23 cellular contexts compared by ENCODE assay signal in the genomic region with DNA sequence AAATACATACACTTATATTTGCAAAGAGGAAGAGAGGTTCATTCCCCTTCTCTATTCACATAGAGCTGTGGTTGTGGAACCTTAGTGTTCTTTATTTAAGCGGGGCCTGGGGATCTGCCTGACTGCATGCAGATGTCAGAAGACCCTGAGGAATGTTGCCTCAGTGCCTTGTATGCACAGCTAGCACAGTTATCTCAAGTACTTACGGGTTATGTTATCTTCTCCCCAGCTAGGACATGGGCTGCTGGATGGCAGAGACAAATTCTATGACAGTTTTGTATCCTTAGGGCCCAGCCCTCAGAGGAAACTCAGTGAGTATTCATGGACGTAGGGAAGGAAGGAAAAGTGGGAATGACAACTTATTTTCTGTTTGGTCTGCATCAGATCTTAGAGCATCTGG. TPM values are rescaled to one million over a fixed set of nuclear protein-coding genes. Genes with fewer than 3 reads are reported as not detected.
DNase-seq lines count a peak whose midpoint lies in the region; ATAC-seq, FAIRE-seq and TF ChIP-seq lines count a peak whose summit lies in the region.
"Had no signal": no experiment of that assay in that cellular context is flagged by ENCODE, and none has a peak within 500 bp of the region (broad histone marks: within the 10 kb centered on the region; RNA-seq: fewer than 3 reads in every experiment).

No MANE protein-coding gene starts in this region.

- no peak overlapping the region for H3K4me3 Mint-ChIP-seq in type B pancreatic cell
- H3K4me3 Mint-ChIP-seq: CD14-positive monocyte had no signal

- 55% methylated on average over 3 of the region's 3 CpGs for WGBS in right cardiac atrium

- no peaks in the 10 kb centered on the region for H3K79me2 ChIP-seq in endothelial cell of umbilical vein (ENCODE audit: control insufficient read depth, insufficient read depth, low read length)

- peak overlapping the region; percentile 55 for H2AFZ ChIP-seq in endothelial cell of umbilical vein (ENCODE audit: low read depth, low read length)

- H3K36me3 ChIP-seq in endothelial cell of umbilical vein (ENCODE audit: control insufficient read depth in 2 of 2, extremely low read depth in 1 of 2, insufficient read depth in 2 of 2, low read length in 2 of 2) = no peaks in the 10 kb centered on the region
- H3K36me3 ChIP-seq: SJSA1 had no signal

- POLR2A ChIA-PET in endothelial cell of umbilical vein (lab: Charles Lee) = no interaction called here

- no peak overlapping the region for H3K9ac ChIP-seq in endothelial cell of umbilical vein (replicated peaks; ENCODE audit: extremely low read depth, insufficient read depth, low read length)

- BruUV-seq in endothelial cell of umbilical vein (replicated peaks; lab: Mats Ljungman, UMichigan) = no TSS peak

- peak; percentile 76 for ATAC-seq in Right ventricle myocardium superior (ENCODE audit: poor library complexity)
- ATAC-seq in right cardiac atrium = peak; percentile 69 to 82
- ATAC-seq: HepG2 had no signal

- H3K27ac Mint-ChIP-seq in type B pancreatic cell = peak overlapping the region; percentile 70
- H3K27ac Mint-ChIP-seq: CD14-positive monocyte had no signal

- TF ChIP-seq CTCF in endothelial cell of umbilical vein (IDR thresholded peaks at IDR 0.05; ENCODE audit: extremely low read depth in 1 of 2, insufficient read depth in 1 of 2, low read depth in 1 of 2, low read length in 2 of 2) = no peak
- TF ChIP-seq CTCF in type B pancreatic cell (conservative IDR thresholded peaks at IDR 0.05) = no peak

- no peak overlapping the region for H3K4me2 ChIP-seq in endothelial cell of umbilical vein (ENCODE audit: insufficient read depth, low read length)

- H3K27me3 Mint-ChIP-seq in type B pancreatic cell = no peaks in the 10 kb centered on the region

- no peaks in the 10 kb centered on the region for H3K9me1 ChIP-seq in endothelial cell of umbilical vein (replicated peaks; ENCODE audit: control insufficient read depth, extremely low read depth, insufficient read depth, low read length)

- no peak overlapping the region for H3K27ac ChIP-seq in endothelial cell of umbilical vein (ENCODE audit: insufficient read depth, low read depth, low read length)
- peak overlapping the region; percentile 53 for H3K27ac ChIP-seq in right cardiac atrium (ENCODE audit: low read length)
- H3K27ac ChIP-seq: RWPE1, SJSA1 had no signal

- H3K4me1 ChIP-seq in endothelial cell of umbilical vein (ENCODE audit: control insufficient read depth, extremely low read depth, insufficient read depth, low read length) (peaks cover 34% of the 10 kb centered on the region), right cardiac atrium (ENCODE audit: control insufficient read depth, insufficient read depth, low read length) (no peaks in the 10 kb centered on the region)

- CTCF ChIA-PET in endothelial cell of umbilical vein (lab: Charles Lee) = interaction anchor here (1.5 kb wide), 1 partner anchor 9 kb away, joined by 3 read pairs; no protein-coding TSS in a partner anchor

- DNase-seq in Right ventricle myocardium superior = no peak
- DNase-seq in cardiac septum (ENCODE audit: low spot score) = no peak
- no peak for DNase-seq in endothelial cell of umbilical vein (ENCODE audit: low read depth, low spot score)
- DNase-seq in right cardiac atrium = no peak
- DNase-seq in type B pancreatic cell (ENCODE audit: extremely low spot score, unreplicated experiment) = no peak
- DNase-seq in NCI-H748 (lab: John Stamatoyannopoulos, UW; ENCODE audit: unreplicated experiment) = no peak
- DNase-seq in hepatic stellate cell (ENCODE audit: low spot score) = no peak
- no peak for DNase-seq in LoVo (ENCODE audit: low spot score)
- DNase-seq: COR-L47; GF-D8; GOT3; Kasumi-1; NCI-H187; NCI-H345; NCI-H526; NK-92 treated with Interleukin-12 subunit alpha and Interleukin-12 subunit beta, amount 100 ng/mL, for 24 hours had no signal

- H3K9me3 ChIP-seq in endothelial cell of umbilical vein (replicated peaks; ENCODE audit: control insufficient read depth, insufficient read depth, low read length) (no peaks in the 10 kb centered on the region), right cardiac atrium (ENCODE audit: control insufficient read depth, low read length) (no peaks in the 10 kb centered on the region)
- H3K9me3 ChIP-seq: SJSA1 had no signal

- no peaks in the 10 kb centered on the region for H4K20me1 ChIP-seq in endothelial cell of umbilical vein (replicated peaks; ENCODE audit: control insufficient read depth, extremely low read depth, insufficient read depth, low read length)

- H3K9me3 Mint-ChIP-seq in type B pancreatic cell = no peaks in the 10 kb centered on the region

- FAIRE-seq in endothelial cell of umbilical vein (lab: Jason Lieb, UNC) = no peak
- FAIRE-seq: A204.1, GM12891, GM18507, HepG2 had no signal

- intact Hi-C loops in Right ventricle myocardium superior (cut with DNase I) = no loop called here
- intact Hi-C loops in cardiac septum (cut with DNase I) = no loop called here
- intact Hi-C loops in endothelial cell of umbilical vein (cut with micrococcal nuclease) = no loop called here
- intact Hi-C loops in right cardiac atrium (cut with DNase I) = no loop called here

- H3K27me3 ChIP-seq in endothelial cell of umbilical vein (ENCODE audit: control insufficient read depth in 2 of 2, insufficient read depth in 2 of 2, low read length in 2 of 2) = no peaks in the 10 kb centered on the region
- H3K27me3 ChIP-seq in right cardiac atrium (ENCODE audit: control insufficient read depth, insufficient read depth) = no peaks in the 10 kb centered on the region
- H3K27me3 ChIP-seq: SJSA1 had no signal

- dilution Hi-C loops in endothelial cell of umbilical vein (cut with MboI; ENCODE audit: extremely low pct_ligation_motif_present, low sequenced_read_pairs) = no loop called here

- H3K36me3 Mint-ChIP-seq in type B pancreatic cell = no peaks in the 10 kb centered on the region

- H3K4me3 ChIP-seq in endothelial cell of umbilical vein (replicated peaks in 1 of 3; ENCODE audit: insufficient read depth in 1 of 3, low read depth in 1 of 3, low read length in 3 of 3) (no peak overlapping the region), right cardiac atrium (ENCODE audit: low read length) (no peak overlapping the region)
- H3K4me3 ChIP-seq: SJSA1 had no signal

- no peaks in the 10 kb centered on the region for H3K4me1 Mint-ChIP-seq in type B pancreatic cell (ENCODE audit: unreplicated experiment)

- TF ChIP-seq POLR2A in endothelial cell of umbilical vein (IDR thresholded peaks at IDR 0.05; ENCODE audit: low read depth, low read length) = no peak

TF ChIP-seq in endothelial cell of umbilical vein, 7 proteins besides CTCF, POLR2A, EP300 and RAD21:
- TF ChIP-seq MYC (IDR thresholded peaks at IDR 0.05; ENCODE audit: low read depth, low read length) (no peak), GATA2 (IDR thresholded peaks at IDR 0.05; ENCODE audit: insufficient read depth, insufficient read length, low read depth, low read length) (no peak), POLR2AphosphoS5 (IDR thresholded peaks at IDR 0.05; ENCODE audit: insufficient read depth, low read depth, low read length) (no peak), EZH2 (IDR thresholded peaks at IDR 0.05; ENCODE audit: borderline replicate concordance, low read depth, low read length, severe bottlenecking) (no peak)
- TF ChIP-seq, protein P1, sequence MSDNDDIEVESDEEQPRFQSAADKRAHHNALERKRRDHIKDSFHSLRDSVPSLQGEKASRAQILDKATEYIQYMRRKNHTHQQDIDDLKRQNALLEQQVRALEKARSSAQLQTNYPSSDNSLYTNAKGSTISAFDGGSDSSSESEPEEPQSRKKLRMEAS (IDR thresholded peaks at IDR 0.05; ENCODE audit: insufficient read depth, insufficient read length) = no peak

RNA-seq across cellular contexts. Expression of a gene that starts 37.7 kb away (rescaled TPM):
- total RNA-seq in Right ventricle myocardium superior (56.3 TPM), cardiac septum (174 TPM), endothelial cell of umbilical vein (472 and 486 TPM in 2 replicates), right cardiac atrium (100 to 1,000 TPM; 242 to 283 (median 249) TPM), type B pancreatic cell (ENCODE audit: low replicate concordance) (187 and 222 TPM in 2 replicates)
- polyA plus RNA-seq in endothelial cell of umbilical vein (195 and 253 TPM in 2 replicates), right cardiac atrium (183 TPM)
- polyA plus RNA-seq in endothelial cell of umbilical vein (2011; cell fraction: cytosol; rRNA removed) = 258 and 287 TPM in 2 replicates
- polyA plus RNA-seq in endothelial cell of umbilical vein (2011; cell fraction: nucleus; rRNA removed) = 221 and 343 TPM in 2 replicates
- 512 and 627 TPM in 2 replicates for polyA plus RNA-seq in endothelial cell of umbilical vein (2012)
- 365 and 404 TPM in 2 replicates for polyA minus RNA-seq in endothelial cell of umbilical vein
- 64.9 TPM for polyA minus RNA-seq in endothelial cell of umbilical vein (2011; cell fraction: cytosol; rRNA and poly(A)+ RNA removed)
- 184 and 233 TPM in 2 replicates for polyA minus RNA-seq in endothelial cell of umbilical vein (2011; cell fraction: nucleus; rRNA and poly(A)+ RNA removed)
